In genomic region chr11:86702387-86702983, GRCh38 we compare ENCODE assay signal across 21 cellular contexts. TPM values are rescaled to one million over a fixed set of nuclear protein-coding genes. Genes with fewer than 3 reads are reported as not detected.
DNase-seq lines count a peak whose midpoint lies in the region; ATAC-seq and TF ChIP-seq lines count a peak whose summit lies in the region.
"Had no signal": no experiment of that assay in that cellular context is flagged by ENCODE, and none has a peak within 500 bp of the region (broad histone marks: within the 10 kb centered on the region; RNA-seq: fewer than 3 reads in every experiment).

No MANE protein-coding gene starts in this region.

- no peaks in the 10 kb centered on the region for H3K79me2 ChIP-seq in SK-N-SH (ENCODE audit: insufficient read depth)

- no peak for TF ChIP-seq POLR2A in vagina (IDR thresholded peaks at IDR 0.05)

- no peak overlapping the region for H3K27ac ChIP-seq in SK-N-SH (ENCODE audit: low read depth in 2 of 2, low read length in 1 of 2)
- peak overlapping the region; percentile 46 for H3K27ac ChIP-seq in vagina
- H3K27ac ChIP-seq: BLaER1 treated with 17β-estradiol and CSF1 and Interleukin-3, amounts not matched to agents 10 nM and 100 nM had no signal

- 76% methylated on average over 3 of the region's 3 CpGs for WGBS in SK-N-SH (ENCODE audit: low lambda C conversion rate)

- H3K9ac ChIP-seq in SK-N-SH = no peak overlapping the region
- H3K9ac ChIP-seq: BLaER1 treated with 17β-estradiol and CSF1 and Interleukin-3, amounts not matched to agents 10 nM and 100 nM had no signal

- TF ChIP-seq CTCF in SK-N-SH (IDR thresholded peaks at IDR 0.05) (no peak), mucosa of descending colon (IDR thresholded peaks at IDR 0.05) (no peak), vagina (IDR thresholded peaks at IDR 0.05) (no peak)

- no peak overlapping the region for H2AFZ ChIP-seq in SK-N-SH (ENCODE audit: low read depth)

- H3K27ac Mint-ChIP-seq in activated CD4-positive, alpha-beta T cell treated with anti-CD3 and anti-CD28 coated beads for 36 hours = no peak overlapping the region
- H3K27ac Mint-ChIP-seq: CD8-positive, alpha-beta memory T cell had no signal

- H3K4me1 Mint-ChIP-seq in activated CD4-positive, alpha-beta T cell treated with anti-CD3 and anti-CD28 coated beads for 36 hours = peaks cover 6% of the 10 kb centered on the region
- H3K4me1 Mint-ChIP-seq: CD8-positive, alpha-beta memory T cell had no signal

- no peaks in the 10 kb centered on the region for H4K20me1 ChIP-seq in SK-N-SH (ENCODE audit: insufficient read depth)
- H4K20me1 ChIP-seq: BLaER1 treated with 17β-estradiol and CSF1 and Interleukin-3, amounts not matched to agents 10 nM and 100 nM had no signal

- no peak for TF ChIP-seq EP300 in SK-N-SH (IDR thresholded peaks at IDR 0.05; ENCODE audit: borderline replicate concordance in 1 of 2, low read depth in 1 of 2, low read length in 1 of 2)

- H3K27me3 Mint-ChIP-seq in activated CD4-positive, alpha-beta T cell treated with anti-CD3 and anti-CD28 coated beads for 36 hours = peaks cover 18% of the 10 kb centered on the region

- intact Hi-C loops in mucosa of descending colon (cut with DNase I, micrococcal nuclease) (no loop called here), vagina (cut with DNase I) (no loop called here), sciatic nerve (cut with DNase I) (no loop called here)
- intact Hi-C loops in activated CD4-positive, alpha-beta T cell treated with anti-CD3 and anti-CD28 coated beads for 36 hours (cut with DNase I, micrococcal nuclease) = no loop called here

- no peak overlapping the region for H3K4me3 Mint-ChIP-seq in activated CD4-positive, alpha-beta T cell treated with anti-CD3 and anti-CD28 coated beads for 36 hours
- H3K4me3 Mint-ChIP-seq: CD8-positive, alpha-beta memory T cell had no signal

- DNase-seq in SK-N-SH (no peak), fibroblast of gingiva (ENCODE audit: low read depth) (peak; percentile 52), mucosa of descending colon (peak in 1 of 3 donors; percentile 11), vagina (ENCODE audit: extremely low spot score in 2 of 2) (no peak), sciatic nerve (ENCODE audit: low spot score) (no peak), middle frontal gyrus (ENCODE audit: extremely low spot score, low spot score) (no peak)
- DNase-seq in activated CD4-positive, alpha-beta T cell treated with anti-CD3 and anti-CD28 coated beads for 36 hours = no peak
- DNase-seq: 8988T; Calu3; CD8-positive, alpha-beta memory T cell; Karpas-422; MV-4-11; NCI-H1105 treated with DMSO at 0.1 percent for 48 hours; NCI-H2081; NCI-H345; NCI-H524; Right ventricle myocardium superior had no signal

- no peaks in the 10 kb centered on the region for H3K36me3 Mint-ChIP-seq in activated CD4-positive, alpha-beta T cell treated with anti-CD3 and anti-CD28 coated beads for 36 hours (ENCODE audit: low read depth)
- H3K36me3 Mint-ChIP-seq: CD8-positive, alpha-beta memory T cell had no signal

- no peak for TF ChIP-seq RAD21 in SK-N-SH (IDR thresholded peaks at IDR 0.05; ENCODE audit: low read length)

- POLR2A ChIA-PET in SK-N-SH (lab: Yijun Ruan, JAX) = no interaction called here
- POLR2A ChIA-PET in activated CD4-positive, alpha-beta T cell treated with anti-CD3 and anti-CD28 coated beads for 36 hours (lab: Charles Lee) = no interaction called here

- peaks cover 11% of the 10 kb centered on the region for H3F3A ChIP-seq in SK-N-SH (replicated peaks; ENCODE audit: insufficient read depth)

- H3K36me3 ChIP-seq in SK-N-SH (replicated peaks in 1 of 2; ENCODE audit: control insufficient read depth in 1 of 2, insufficient read depth in 2 of 2, low read length in 1 of 2) (no peaks in the 10 kb centered on the region), mucosa of descending colon (ENCODE audit: low read depth) (no peaks in the 10 kb centered on the region), vagina (no peaks in the 10 kb centered on the region)
- H3K36me3 ChIP-seq: BLaER1 treated with 17β-estradiol and CSF1 and Interleukin-3, amounts not matched to agents 10 nM and 100 nM had no signal

- peak; percentile 63 for ATAC-seq in SK-N-SH treated with all-trans-retinoic acid at 6 μM for 48 hours
- ATAC-seq in mucosa of descending colon = peak; percentile 70
- ATAC-seq in sciatic nerve = no peak
- no peak for ATAC-seq in activated CD4-positive, alpha-beta T cell treated with anti-CD3 and anti-CD28 coated beads for 36 hours

- H3K9me2 ChIP-seq in SK-N-SH = no peaks in the 10 kb centered on the region

- H3K9me3 Mint-ChIP-seq in activated CD4-positive, alpha-beta T cell treated with anti-CD3 and anti-CD28 coated beads for 36 hours (ENCODE audit: low read depth) = no peaks in the 10 kb centered on the region
- H3K9me3 Mint-ChIP-seq: CD8-positive, alpha-beta memory T cell had no signal

- CTCF ChIA-PET in SK-N-SH (lab: Yijun Ruan, JAX) = no interaction called here
- CTCF ChIA-PET in activated CD4-positive, alpha-beta T cell treated with anti-CD3 and anti-CD28 coated beads for 36 hours (lab: Charles Lee) = no interaction called here

- no peak overlapping the region for H3K4me2 ChIP-seq in SK-N-SH
- H3K4me2 ChIP-seq: BLaER1 treated with 17β-estradiol and CSF1 and Interleukin-3, amounts not matched to agents 10 nM and 100 nM had no signal

- no peak overlapping the region for H3K4me3 ChIP-seq in SK-N-SH (ENCODE audit: low read depth in 2 of 2, low read length in 1 of 2)
- no peak overlapping the region for H3K4me3 ChIP-seq in mucosa of descending colon
- H3K4me3 ChIP-seq in vagina = no peak overlapping the region
- H3K4me3 ChIP-seq: BLaER1 treated with 17β-estradiol and CSF1 and Interleukin-3, amounts not matched to agents 10 nM and 100 nM had no signal

- H3K4me1 ChIP-seq in SK-N-SH (ENCODE audit: control insufficient read depth in 1 of 2, insufficient read depth in 2 of 2, low read depth in 1 of 2, low read length in 1 of 2) (peaks cover 0 to 15% of the 10 kb centered on the region in 2 experiments; a peak in 1 of 4 replicates), mucosa of descending colon (ENCODE audit: low read depth) (no peaks in the 10 kb centered on the region), vagina (peaks cover 18% of the 10 kb centered on the region)

- H3K27me3 ChIP-seq in SK-N-SH (ENCODE audit: insufficient read depth) = no peaks in the 10 kb centered on the region
- H3K27me3 ChIP-seq in vagina = no peaks in the 10 kb centered on the region
- H3K27me3 ChIP-seq: BLaER1 treated with 17β-estradiol and CSF1 and Interleukin-3, amounts not matched to agents 10 nM and 100 nM had no signal

- H3K9me3 ChIP-seq in SK-N-SH (no peaks in the 10 kb centered on the region), mucosa of descending colon (no peaks in the 10 kb centered on the region), vagina (no peaks in the 10 kb centered on the region)
- H3K9me3 ChIP-seq: BLaER1 treated with 17β-estradiol and CSF1 and Interleukin-3, amounts not matched to agents 10 nM and 100 nM had no signal

TF ChIP-seq in SK-N-SH treated with all-trans-retinoic acid at 6 μM for 48 hours, 23 proteins besides CTCF, POLR2A, EP300 and RAD21 (continues in another document):
- no peak for TF ChIP-seq BACH2 (CRISPR knock-in tag; IDR thresholded peaks at IDR 0.05; ENCODE audit: borderline replicate concordance)
- TF ChIP-seq SNAI2 (CRISPR knock-in tag; IDR thresholded peaks at IDR 0.05) = no peak
- no peak for TF ChIP-seq ISL1 (CRISPR knock-in tag; IDR thresholded peaks at IDR 0.05)
- TF ChIP-seq ARNTL (CRISPR knock-in tag; IDR thresholded peaks at IDR 0.05; ENCODE audit: borderline replicate concordance, low read depth) = no peak
- no peak for TF ChIP-seq CREB5 (CRISPR knock-in tag; IDR thresholded peaks at IDR 0.05; ENCODE audit: low read depth)
- no peak for TF ChIP-seq ESRRG (CRISPR knock-in tag; IDR thresholded peaks at IDR 0.05)
- TF ChIP-seq ZFP30 (CRISPR knock-in tag; IDR thresholded peaks at IDR 0.05) = no peak
- TF ChIP-seq RARB (CRISPR knock-in tag; IDR thresholded peaks at IDR 0.05) = no peak
- no peak for TF ChIP-seq ZNF8 (CRISPR knock-in tag; IDR thresholded peaks at IDR 0.05)

TF ChIP-seq in SK-N-SH, 30 proteins besides CTCF, POLR2A, EP300 and RAD21:
- TF ChIP-seq TCF12 (IDR thresholded peaks at IDR 0.05) = no peak
- no peak for TF ChIP-seq POLR2AphosphoS5 (IDR thresholded peaks at IDR 0.05; ENCODE audit: low read depth, low read length)
- TF ChIP-seq EZH2phosphoT487 (IDR thresholded peaks at IDR 0.05; ENCODE audit: borderline replicate concordance, low read depth) = no peak
- TF ChIP-seq FOXJ3 (CRISPR knock-in tag; IDR thresholded peaks at IDR 0.05) = no peak
- TF ChIP-seq ELF1 (IDR thresholded peaks at IDR 0.05) = no peak
- TF ChIP-seq MXI1 (IDR thresholded peaks at IDR 0.05; ENCODE audit: low read depth, low read length) = no peak
- no peak for TF ChIP-seq NRF1 (IDR thresholded peaks at IDR 0.05; ENCODE audit: low read depth, low read length)
- no peak for TF ChIP-seq MAX (IDR thresholded peaks at IDR 0.05; ENCODE audit: low read depth)

RNA-seq across cellular contexts. Expression of gene ME3, which starts 30.1 kb away (rescaled TPM):
- polyA plus RNA-seq in SK-N-SH (2012; rRNA removed) = 22.0 and 25.5 TPM in 2 replicates
- polyA plus RNA-seq in SK-N-SH (2012; cell fraction: cytosol; rRNA removed) = 6.5 and 11.4 TPM in 2 replicates
- polyA plus RNA-seq in SK-N-SH (2012; cell fraction: nucleus; rRNA removed) = 106 and 111 TPM in 2 replicates
- total RNA-seq in mucosa of descending colon (10 to 100 TPM; 29.3 to 51.2 (median 31.8) TPM), vagina (28.5 TPM), sciatic nerve (17.5 TPM)
- total RNA-seq in activated CD4-positive, alpha-beta T cell treated with anti-CD3 and anti-CD28 coated beads for 36 hours = 1 to 10 TPM; 4.0 to 6.0 TPM
- total RNA-seq: H4, SK-MEL-5 had no signal
- polyA plus RNA-seq: CD8-positive, alpha-beta memory T cell had no signal

Comparison
In these comparisons a context has a peak if more than half of its experiments do, and no peak if none do; other contexts are left out.
1. ATAC-seq: peak in SK-N-SH treated with all-trans-retinoic acid at 6 μM for 48 hours (single experiment) and mucosa of descending colon (single experiment); none in sciatic nerve (single experiment) and activated CD4-positive, alpha-beta T cell treated with anti-CD3 and anti-CD28 coated beads for 36 hours (single experiment).